ENCODE assay signal across 8 cellular contexts in the genomic region with DNA sequence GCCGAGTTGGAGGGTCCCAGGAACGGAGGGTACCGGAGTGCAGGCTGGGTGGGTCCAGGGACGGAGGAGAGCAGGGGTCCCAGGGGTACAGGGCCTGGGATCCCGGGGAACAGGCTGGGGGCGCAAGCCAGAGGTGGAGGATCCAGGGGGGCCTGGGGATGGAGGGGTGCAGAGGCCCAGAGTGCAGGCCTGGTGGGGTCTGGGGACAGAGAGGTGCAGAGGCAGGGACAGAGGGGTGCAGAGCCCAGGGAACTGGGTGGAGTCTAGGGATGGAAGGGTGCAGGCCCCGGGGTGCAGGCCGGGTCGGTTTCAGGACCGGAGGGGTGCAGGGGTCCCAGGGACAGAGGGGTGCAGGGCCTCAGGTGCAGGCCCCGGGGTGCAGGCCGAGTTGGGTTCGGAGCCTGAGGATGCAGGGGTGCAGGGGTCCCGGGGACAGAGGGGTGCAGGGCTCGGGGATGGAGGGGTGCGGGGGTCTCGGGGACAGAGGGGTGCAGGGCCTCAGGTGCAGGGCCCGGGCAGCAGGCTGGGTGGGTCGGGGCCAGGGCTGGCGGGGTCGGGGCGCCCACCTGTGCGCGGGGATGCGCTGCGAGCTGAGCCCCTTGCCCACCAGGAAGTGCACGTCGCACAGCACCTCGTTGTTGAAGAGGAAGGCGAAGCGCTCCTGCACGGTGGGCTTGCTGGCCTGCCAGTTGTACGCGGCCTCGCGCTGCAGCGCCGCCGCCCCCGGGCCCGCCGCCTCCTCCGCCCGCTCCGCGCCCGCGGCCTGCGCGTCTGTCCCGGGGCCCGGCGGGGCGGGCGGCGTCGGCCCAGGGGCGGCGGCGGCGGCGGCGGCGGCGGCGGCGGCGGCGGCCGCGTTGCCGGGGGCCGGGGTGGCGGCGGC. TPM values are rescaled to one million over a fixed set of nuclear protein-coding genes. Genes with fewer than 3 reads are reported as not detected.
DNase-seq lines count a peak whose midpoint lies in the region; ATAC-seq and TF ChIP-seq lines count a peak whose summit lies in the region.

No MANE protein-coding gene starts in this region.

- H3K36me3 Mint-ChIP-seq in activated B cell treated with CpG ODN at 0.5 μM for 24 hours (ENCODE audit: low read depth), result peaks cover 15% of the 10 kb centered on the region

- H3K27ac ChIP-seq in fibroblast of lung (ENCODE audit: insufficient read depth, low read length), result no peak overlapping the region
- H3K27ac ChIP-seq in neuronal stem cell (replicated peaks; ENCODE audit: low read length), result peak overlapping the region; percentile 56

- H2AFZ ChIP-seq in fibroblast of lung (ENCODE audit: low read length) (no peak overlapping the region), neuronal stem cell (ENCODE audit: low read length) (peak overlapping the region; percentile 68)

- POLR2A ChIA-PET in activated B cell treated with CpG ODN at 0.5 μM for 24 hours (lab: Charles Lee), result interaction anchor here (0.6 to 2.5 kb wide), 2 partner anchors 75 to 644 kb away, joined by 8 to 10 read pairs; no protein-coding TSS in a partner anchor

- H2BK12ac ChIP-seq in neuronal stem cell (ENCODE audit: low read length), result peak overlapping the region; percentile 94

- H3K23ac ChIP-seq in neuronal stem cell (ENCODE audit: low read depth, low read length, poor library complexity), result peak overlapping the region; percentile 60

- DNase-seq in stimulated activated CD4-positive, alpha-beta T cell treated with anti-CD3 and anti-CD28 coated beads, Interleukin-15, amount 100 ng/mL, for 24 hours, result peak; percentile 45
- no peak for DNase-seq in stimulated activated CD4-positive, alpha-beta T cell treated with anti-CD3 and anti-CD28 coated beads, Interleukin-1b, Interleukin-23, amount 100 ng/mL, for 48 hours
- peak; percentile 46 for DNase-seq in activated B cell treated with CpG ODN at 0.5 μM for 24 hours
- no peak for DNase-seq in fibroblast of lung (ENCODE audit: low read depth in 2 of 2)
- peak; percentile 35 for DNase-seq in neuronal stem cell (ENCODE audit: low spot score)
- DNase-seq in HK-2 (ENCODE audit: unreplicated experiment), result no peak

- CTCF ChIA-PET in activated B cell treated with CpG ODN at 0.5 μM for 24 hours (lab: Charles Lee), result no interaction called here

- H3K9me3 ChIP-seq in fibroblast of lung (ENCODE audit: control insufficient read depth, insufficient read depth, low read depth, low read length) (no peaks in the 10 kb centered on the region), neuronal stem cell (replicated peaks in 1 of 2; ENCODE audit: control insufficient read depth in 2 of 2, insufficient read depth in 1 of 2, low read depth in 1 of 2, low read length in 2 of 2) (no peaks in the 10 kb centered on the region)

- H2BK15ac ChIP-seq in neuronal stem cell (ENCODE audit: low read length), result peak overlapping the region; percentile 78

- H3K27me3 Mint-ChIP-seq in activated B cell treated with CpG ODN at 0.5 μM for 24 hours, result no peaks in the 10 kb centered on the region

- no peak overlapping the region for H3K27ac Mint-ChIP-seq in activated B cell treated with CpG ODN at 0.5 μM for 24 hours

- no peaks in the 10 kb centered on the region for H4K20me1 ChIP-seq in fibroblast of lung (ENCODE audit: control insufficient read depth, extremely low read depth, insufficient read depth, low read length)

- peaks cover 30% of the 10 kb centered on the region for H3K4me1 Mint-ChIP-seq in activated B cell treated with CpG ODN at 0.5 μM for 24 hours

- H3K36me3 ChIP-seq in fibroblast of lung (ENCODE audit: control insufficient read depth, insufficient read depth, low read length), result peaks cover 3% of the 10 kb centered on the region
- H3K36me3 ChIP-seq in neuronal stem cell (replicated peaks in 1 of 2; ENCODE audit: control insufficient read depth in 2 of 2, insufficient read depth in 2 of 2, low read length in 2 of 2), result peaks cover 3 to 19% of the 10 kb centered on the region in 2 donors

- H3K4me1 ChIP-seq in fibroblast of lung (ENCODE audit: control insufficient read depth, extremely low read depth, insufficient read depth, low read length) (no peaks in the 10 kb centered on the region), neuronal stem cell (ENCODE audit: control insufficient read depth in 2 of 2, insufficient read depth in 1 of 2, low read depth in 1 of 2, low read length in 2 of 2) (peaks cover 3 to 15% of the 10 kb centered on the region in 2 donors)

- no CpG with 5 or more reads among the region's 75 CpGs for WGBS in neuronal stem cell (ENCODE audit: extremely low coverage in 2 of 2, insufficient read length in 2 of 2, insufficient replicate concordance in 1 of 2), 2 donors

- H2AK5ac ChIP-seq in neuronal stem cell (ENCODE audit: low read depth, low read length), result peak overlapping the region; percentile 100

- H3K4ac ChIP-seq in neuronal stem cell (ENCODE audit: low read length), result peak overlapping the region; percentile 98

- H3K9ac ChIP-seq in fibroblast of lung (ENCODE audit: insufficient read depth, low read length) (peak overlapping the region; percentile 55), neuronal stem cell (ENCODE audit: low read depth, low read length, poor library complexity) (peak overlapping the region; percentile 99)

- H3K18ac ChIP-seq in neuronal stem cell (ENCODE audit: low read length), result peak overlapping the region; percentile 97

- H2BK120ac ChIP-seq in neuronal stem cell (ENCODE audit: low read depth, low read length), result peak overlapping the region; percentile 31

- H3K27me3 ChIP-seq in fibroblast of lung (ENCODE audit: control insufficient read depth, insufficient read depth, low read length), result no peaks in the 10 kb centered on the region
- no peaks in the 10 kb centered on the region for H3K27me3 ChIP-seq in neuronal stem cell (ENCODE audit: control insufficient read depth in 3 of 3, insufficient read depth in 3 of 3, low read depth in 1 of 3, low read length in 3 of 3)

- ATAC-seq in activated B cell treated with CpG ODN at 0.5 μM for 24 hours (ENCODE audit: low read depth), result peak; percentile 56
- no peak for ATAC-seq in HG03460 (IDR thresholded peaks at IDR 0.05; ENCODE audit: unreplicated experiment)
- no peak for ATAC-seq in HG02884 (IDR thresholded peaks at IDR 0.05; ENCODE audit: unreplicated experiment)

- no peak for TF ChIP-seq CTCF in activated B cell treated with CpG ODN at 0.5 μM for 24 hours (IDR thresholded peaks at IDR 0.05)
- TF ChIP-seq CTCF in fibroblast of lung (conservative IDR thresholded peaks at IDR 0.05 in 1 of 2, IDR thresholded peaks at IDR 0.05 in 1 of 2; ENCODE audit: low read depth in 1 of 2, low read length in 2 of 2), result no peak

- peak overlapping the region; percentile 51 for H3K4me2 ChIP-seq in fibroblast of lung (ENCODE audit: extremely low read depth, insufficient read depth, low read length)
- peak overlapping the region; percentile 77 for H3K4me2 ChIP-seq in neuronal stem cell (ENCODE audit: insufficient read depth, low read length, poor library complexity, severe bottlenecking)

- H3K4me3 Mint-ChIP-seq in activated B cell treated with CpG ODN at 0.5 μM for 24 hours, result peak overlapping the region; percentile 63

- H3K4me3 ChIP-seq in fibroblast of lung (replicated peaks in 1 of 4; ENCODE audit: control extremely low read depth in 1 of 4, insufficient read depth in 1 of 4, low read depth in 3 of 4, low read length in 4 of 4), result peak overlapping the region; percentile 59 to 68 (median 62)
- H3K4me3 ChIP-seq in neuronal stem cell (ENCODE audit: low read length in 2 of 2), result peak overlapping the region; percentile 91 to 98

- H4K91ac ChIP-seq in neuronal stem cell (ENCODE audit: low read depth, low read length, poor library complexity), result no peak overlapping the region

- no peaks in the 10 kb centered on the region for H3K9me3 Mint-ChIP-seq in activated B cell treated with CpG ODN at 0.5 μM for 24 hours

- peaks cover 22% of the 10 kb centered on the region for H3K79me2 ChIP-seq in fibroblast of lung (ENCODE audit: control insufficient read depth, insufficient read depth, low read length)

- peak overlapping the region; percentile 66 for H2BK5ac ChIP-seq in neuronal stem cell (ENCODE audit: low read length)

- peak overlapping the region; percentile 19 for H4K8ac ChIP-seq in neuronal stem cell (ENCODE audit: low read depth, low read length)

- H3K79me1 ChIP-seq in neuronal stem cell (ENCODE audit: low read depth, low read length), result peaks cover 32% of the 10 kb centered on the region

- intact Hi-C loops in activated B cell treated with CpG ODN at 0.5 μM for 24 hours (cut with micrococcal nuclease), result loop anchor here (2.0 to 5.0 kb wide), 2 partner anchors 72 to 88 kb away; no protein-coding TSS in a partner anchor

- H3K14ac ChIP-seq in neuronal stem cell (ENCODE audit: low read length), result peak overlapping the region; percentile 100

RNA-seq across cellular contexts. Expression of gene BTBD2, which starts 0.5 kb away (rescaled TPM):
- total RNA-seq in activated B cell treated with CpG ODN at 0.5 μM for 24 hours, result 55.1 and 57.3 TPM in 2 replicates
- 54.7 and 70.2 TPM in 2 replicates for total RNA-seq in fibroblast of lung
- polyA plus RNA-seq in fibroblast of lung, result 14.0 and 19.1 TPM in 2 replicates
- 63.7 and 82.3 TPM in 2 replicates for polyA plus RNA-seq in fibroblast of lung (2012)
- polyA minus RNA-seq in fibroblast of lung (ENCODE audit: low replicate concordance), result 105 and 111 TPM in 2 replicates
- polyA plus RNA-seq in neuronal stem cell (2013, experiment 1 of 2), result 148 TPM
- polyA plus RNA-seq in neuronal stem cell (2013, experiment 2 of 2), result 141 TPM

RNA-seq across cellular contexts. Expression of gene MKNK2, which starts 36.1 kb away (rescaled TPM):
- total RNA-seq in activated B cell treated with CpG ODN at 0.5 μM for 24 hours (1,134 and 1,197 TPM in 2 replicates), fibroblast of lung (367 and 409 TPM in 2 replicates)
- polyA plus RNA-seq in fibroblast of lung, result 21.0 and 24.7 TPM in 2 replicates
- polyA plus RNA-seq in fibroblast of lung (2012), result 37.7 and 44.0 TPM in 2 replicates
- polyA minus RNA-seq in fibroblast of lung (ENCODE audit: low replicate concordance), result 36.5 and 64.5 TPM in 2 replicates
- 138 TPM for polyA plus RNA-seq in neuronal stem cell (2013, experiment 1 of 2)
- polyA plus RNA-seq in neuronal stem cell (2013, experiment 2 of 2), result 146 TPM

Comparison
In these comparisons a context has a peak if more than half of its experiments do, and no peak if none do; other contexts are left out.
1. DNase-seq: peak in stimulated activated CD4-positive, alpha-beta T cell treated with anti-CD3 and anti-CD28 coated beads, Interleukin-15, amount 100 ng/mL, for 24 hours (single experiment), activated B cell treated with CpG ODN at 0.5 μM for 24 hours (single experiment) and neuronal stem cell (single experiment); none in stimulated activated CD4-positive, alpha-beta T cell treated with anti-CD3 and anti-CD28 coated beads, Interleukin-1b, Interleukin-23, amount 100 ng/mL, for 48 hours (single experiment), fibroblast of lung (0 of 2) and HK-2 (single experiment).